Comparison of ENCODE assay signal across 16 cellular contexts in genomic region chr17:65855245-65855644, GRCh38.
A peak's percentile ranks its signal among the peaks of the same experiment; 100 is the strongest.
DNase-seq lines count a peak whose midpoint lies in the region; ATAC-seq and TF ChIP-seq lines count a peak whose summit lies in the region.
"Had no signal": no experiment of that assay in that cellular context is flagged by ENCODE, and none has a peak within 500 bp of the region (broad histone marks: within the 10 kb centered on the region; RNA-seq: fewer than 3 reads in every experiment).

No MANE protein-coding gene starts in this region.

- DNase-seq in Caki2 (ENCODE audit: low read depth) (peak; percentile 47), colonic mucosa (peak; percentile 36), kidney glomerular epithelial cell (lab: John Stamatoyannopoulos, UW) (peak; percentile 71), NCI-H69 (lab: John Stamatoyannopoulos, UW) (no peak)
- no peak for DNase-seq in CD8-positive, alpha-beta memory T cell
- DNase-seq: activated naive CD4-positive, alpha-beta T cell; caudate nucleus; DMS153; immature natural killer cell; naive B cell; NCI-H2081 treated with DMSO at 0.1 percent for 48 hours; stimulated activated CD4-positive, alpha-beta T cell treated with anti-CD3 and anti-CD28 coated beads, Interleukin-2, amount 100 ng/mL, for 24 hours had no signal

- H3K4me1 ChIP-seq in HUES48 (ENCODE audit: control insufficient read depth, insufficient read depth, low read length): peaks cover 7% of the 10 kb centered on the region; the same call in 1 of the 2 replicates
- H3K4me1 ChIP-seq in colonic mucosa: no peaks in the 10 kb centered on the region
- H3K4me1 ChIP-seq in CD8-positive, alpha-beta memory T cell (ENCODE audit: insufficient read depth, low read length): no peaks in the 10 kb centered on the region
- H3K4me1 ChIP-seq: SJSA1 had no signal

- H3K36me3 ChIP-seq in HUES48 (ENCODE audit: control insufficient read depth, insufficient read depth, low read length): no peaks in the 10 kb centered on the region
- H3K36me3 ChIP-seq in colonic mucosa: no peaks in the 10 kb centered on the region
- no peaks in the 10 kb centered on the region for H3K36me3 ChIP-seq in CD8-positive, alpha-beta memory T cell (ENCODE audit: insufficient read depth, low read length)
- H3K36me3 ChIP-seq: SJSA1 had no signal

- peaks cover 0 to 2% of the 10 kb centered on the region in 2 donors for H3K27me3 Mint-ChIP-seq in CD8-positive, alpha-beta memory T cell
- H3K27me3 Mint-ChIP-seq: naive B cell had no signal

- intact Hi-C loops in colonic mucosa (cut with DNase I): no loop called here

- in situ Hi-C loops in Caki2 (cut with HindIII; ENCODE audit: low pct_unique_long_range_greater_than_20kb, low sequenced_read_pairs): no loop called here

- POLR2A ChIA-PET in CD8-positive, alpha-beta memory T cell (lab: Charles Lee): no interaction called here

- TF ChIP-seq CTCF in colonic mucosa (IDR thresholded peaks at IDR 0.05): no peak

- no peak overlapping the region for H3K27ac Mint-ChIP-seq in CD8-positive, alpha-beta memory T cell
- H3K27ac Mint-ChIP-seq: immature natural killer cell, naive B cell had no signal

- H3K4me3 ChIP-seq in HUES48 (ENCODE audit: low read depth, low read length): no peak overlapping the region
- H3K4me3 ChIP-seq in colonic mucosa: no peak overlapping the region
- no peak overlapping the region for H3K4me3 ChIP-seq in CD8-positive, alpha-beta memory T cell (ENCODE audit: low read length)
- H3K4me3 ChIP-seq: SJSA1 had no signal

- H3K9me3 Mint-ChIP-seq in CD8-positive, alpha-beta memory T cell: no peaks in the 10 kb centered on the region

- CTCF ChIA-PET in CD8-positive, alpha-beta memory T cell (lab: Charles Lee): no interaction called here

- no peak for ATAC-seq in GM19035 (IDR thresholded peaks at IDR 0.05; ENCODE audit: unreplicated experiment)
- no peak for ATAC-seq in activated CD4-positive, CD25-positive, alpha-beta regulatory T cell treated with anti-CD3 and anti-CD28 coated beads, Interleukin-2, amount 50 U/mL, for 24 hours

- H3K4me1 Mint-ChIP-seq in CD8-positive, alpha-beta memory T cell: no peaks in the 10 kb centered on the region
- H3K4me1 Mint-ChIP-seq: immature natural killer cell, naive B cell had no signal

- no peaks in the 10 kb centered on the region for H3K9me3 ChIP-seq in HUES48 (ENCODE audit: control insufficient read depth, insufficient read depth, low read length)
- no peaks in the 10 kb centered on the region for H3K9me3 ChIP-seq in colonic mucosa
- H3K9me3 ChIP-seq in CD8-positive, alpha-beta memory T cell (ENCODE audit: low read length): no peaks in the 10 kb centered on the region
- H3K9me3 ChIP-seq: SJSA1 had no signal

- no peak overlapping the region for H3K4me3 Mint-ChIP-seq in CD8-positive, alpha-beta memory T cell
- H3K4me3 Mint-ChIP-seq: immature natural killer cell, naive B cell had no signal

- peaks cover 0 to 4% (median 0%) of the 10 kb centered on the region in 3 donors for H3K36me3 Mint-ChIP-seq in CD8-positive, alpha-beta memory T cell
- H3K36me3 Mint-ChIP-seq: immature natural killer cell, naive B cell had no signal

- H3K9ac ChIP-seq in HUES48 (ENCODE audit: low read depth, low read length) (no peak overlapping the region), colonic mucosa (ENCODE audit: low read depth in 2 of 2, low read length in 2 of 2) (no peak overlapping the region)

- H3K27me3 ChIP-seq in HUES48 (ENCODE audit: control insufficient read depth, insufficient read depth, low read length) (no peaks in the 10 kb centered on the region), colonic mucosa (no peaks in the 10 kb centered on the region)
- H3K27me3 ChIP-seq in CD8-positive, alpha-beta memory T cell (ENCODE audit: insufficient read depth, low read length, poor library complexity, severe bottlenecking): no peaks in the 10 kb centered on the region
- H3K27me3 ChIP-seq: SJSA1 had no signal

- H3K27ac ChIP-seq in HUES48 (ENCODE audit: low read depth, low read length) (peak overlapping the region; percentile 68), colonic mucosa (no peak overlapping the region)
- no peak overlapping the region for H3K27ac ChIP-seq in CD8-positive, alpha-beta memory T cell (ENCODE audit: low read depth, low read length)
- H3K27ac ChIP-seq: SJSA1 had no signal

Comparison
In these comparisons a context has a peak if more than half of its experiments do, and no peak if none do; other contexts are left out.
1. DNase-seq: peak in Caki2 (single experiment), colonic mucosa (single experiment) and kidney glomerular epithelial cell (single experiment); none in NCI-H69 (single experiment) and CD8-positive, alpha-beta memory T cell (0 of 5).